25 cellular contexts compared by ENCODE assay signal in the genomic region with DNA sequence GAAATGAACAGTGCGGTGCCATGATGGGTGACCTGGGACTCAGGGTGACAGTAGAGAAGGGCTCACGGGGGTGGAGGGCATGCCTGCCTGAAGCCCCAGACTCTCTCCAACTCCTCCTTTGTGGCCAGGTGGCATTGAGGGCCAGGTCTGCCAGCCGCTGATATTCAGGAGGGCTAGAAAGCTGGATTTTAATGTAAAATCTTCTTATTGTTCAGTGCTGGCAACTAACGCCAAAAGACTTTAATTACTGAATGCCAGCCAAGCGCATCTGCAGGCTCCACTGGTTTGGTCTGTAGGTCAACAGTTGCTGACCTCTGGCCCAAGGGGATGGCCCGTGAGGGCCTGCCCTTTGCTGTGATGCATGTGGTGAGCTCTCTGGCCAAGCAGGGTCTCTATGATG. TPM values are rescaled to one million over a fixed set of nuclear protein-coding genes. Genes with fewer than 3 reads are reported as not detected.
"Had no signal": no experiment of that assay in that cellular context is flagged by ENCODE, and none has a peak within 500 bp of the region (broad histone marks: within the 10 kb centered on the region; RNA-seq: fewer than 3 reads in every experiment).

No MANE protein-coding gene starts in this region.

- H3K36me3 ChIP-seq: colonic mucosa, esophagus squamous epithelium, gastroesophageal sphincter, neutrophil, sigmoid colon, stomach, thoracic aorta, transverse colon had no signal

- H3K4me3 ChIP-seq: colonic mucosa, esophagus squamous epithelium, gastroesophageal sphincter, hepatocyte, sigmoid colon, skin epidermis, stomach, thoracic aorta, transverse colon had no signal

- H3K27ac Mint-ChIP-seq: naive thymus-derived CD4-positive, alpha-beta T cell; nephron progenitor cell had no signal

- DNase-seq: colonic mucosa; dermis blood vessel endothelial cell; esophagus squamous epithelium; foreskin fibroblast; left colon; mammary epithelial cell; naive thymus-derived CD4-positive, alpha-beta T cell; nephron progenitor cell; sigmoid colon; stimulated activated CD4-positive, alpha-beta T cell treated with anti-CD3 and anti-CD28 coated beads, Interleukin-12 subunit alpha, Interleukin-12 subunit beta, amount 100 ng/mL, for 4 hours; stimulated activated naive CD4-positive, alpha-beta T cell; stomach; transverse colon had no signal

- H3K4me3 Mint-ChIP-seq: naive thymus-derived CD4-positive, alpha-beta T cell; nephron progenitor cell had no signal

- ATAC-seq: gastroesophageal sphincter; left colon; naive thymus-derived CD4-positive, alpha-beta T cell had no signal

- H3K27ac ChIP-seq: colonic mucosa, esophagus squamous epithelium, gastroesophageal sphincter, hepatocyte, neutrophil, sigmoid colon, skin epidermis, stomach, thoracic aorta, transverse colon had no signal

- H3K4me1 ChIP-seq: colonic mucosa had no signal

- H3K9me3 ChIP-seq: colonic mucosa, neutrophil, transverse colon had no signal

RNA-seq across cellular contexts. Expression of a gene that starts 10.3 kb away (rescaled TPM):
- total RNA-seq: colonic mucosa; dermis blood vessel endothelial cell; epithelial cell of proximal tubule; esophagus squamous epithelium; gastroesophageal sphincter; hepatocyte; kidney; left colon; lower leg skin; mammary epithelial cell; mesenteric fat pad; mononuclear cell; naive thymus-derived CD4-positive, alpha-beta T cell; osteoblast; pulmonary artery endothelial cell; sigmoid colon; stomach; thoracic aorta; transverse colon had no signal
- polyA plus RNA-seq: hepatocyte; mammary epithelial cell; naive thymus-derived CD4-positive, alpha-beta T cell; sigmoid colon; stomach had no signal

RNA-seq across cellular contexts. Expression of a gene that starts 23.9 kb away (rescaled TPM):
- total RNA-seq: colonic mucosa; dermis blood vessel endothelial cell; epithelial cell of proximal tubule; gastroesophageal sphincter; hepatocyte; left colon; lower leg skin; mesenteric fat pad; mononuclear cell; naive thymus-derived CD4-positive, alpha-beta T cell; pulmonary artery endothelial cell; stomach; thoracic aorta; transverse colon had no signal
- polyA plus RNA-seq: hepatocyte; mammary epithelial cell; naive thymus-derived CD4-positive, alpha-beta T cell; stomach had no signal
